ENCODE assay signal across 20 cellular contexts in genomic region chr11:13292970-13293369, GRCh38. TPM values are rescaled to one million over a fixed set of nuclear protein-coding genes. Genes with fewer than 3 reads are reported as not detected.
DNase-seq lines count a peak whose midpoint lies in the region; ATAC-seq and TF ChIP-seq lines count a peak whose summit lies in the region.
"Had no signal": no experiment of that assay in that cellular context is flagged by ENCODE, and none has a peak within 500 bp of the region (broad histone marks: within the 10 kb centered on the region; RNA-seq: fewer than 3 reads in every experiment).

No MANE protein-coding gene starts in this region.

- H3K9me3 Mint-ChIP-seq in CD8-positive, alpha-beta memory T cell: no peaks in the 10 kb centered on the region
- H3K9me3 Mint-ChIP-seq: IgD-negative memory B cell had no signal

- H3K4me3 ChIP-seq in CD8-positive, alpha-beta memory T cell (ENCODE audit: low read length): no peak overlapping the region
- H3K4me3 ChIP-seq: BLaER1 treated with 17β-estradiol and CSF1 and Interleukin-3, amounts not matched to agents 10 nM and 100 nM; Peyer's patch; SJSA1 had no signal

- peak overlapping the region in 5 of 8 donors; percentile 0 to 58 (median 17) for H3K27ac Mint-ChIP-seq in CD8-positive, alpha-beta memory T cell
- H3K27ac Mint-ChIP-seq in T-helper 17 cell: peak overlapping the region; percentile 96
- H3K27ac Mint-ChIP-seq: IgD-negative memory B cell had no signal

- TF ChIP-seq CTCF in foreskin keratinocyte (conservative IDR thresholded peaks at IDR 0.05): peak; percentile 13

- H3K4me1 Mint-ChIP-seq in CD8-positive, alpha-beta memory T cell: peaks cover 42 to 93% (median 92%) of the 10 kb centered on the region in 3 donors
- H3K4me1 Mint-ChIP-seq in T-helper 17 cell: peaks cover 78% of the 10 kb centered on the region

- peak overlapping the region in 6 of 7 donors; percentile 1 to 21 (median 8) for H3K4me3 Mint-ChIP-seq in CD8-positive, alpha-beta memory T cell
- H3K4me3 Mint-ChIP-seq in T-helper 17 cell: no peak overlapping the region
- H3K4me3 Mint-ChIP-seq: IgD-negative memory B cell had no signal

- POLR2A ChIA-PET in CD8-positive, alpha-beta memory T cell (lab: Charles Lee): no interaction called here

- H3K36me3 ChIP-seq in CD8-positive, alpha-beta memory T cell (ENCODE audit: insufficient read depth, low read length): no peaks in the 10 kb centered on the region
- H3K36me3 ChIP-seq: Peyer's patch, SJSA1 had no signal

- H3K27ac ChIP-seq in CD8-positive, alpha-beta memory T cell (ENCODE audit: low read depth, low read length): no peak overlapping the region
- no peak overlapping the region for H3K27ac ChIP-seq in foreskin keratinocyte
- H3K27ac ChIP-seq: BLaER1 treated with 17β-estradiol and CSF1 and Interleukin-3, amounts not matched to agents 10 nM and 100 nM; Peyer's patch; SJSA1 had no signal

- DNase-seq in CD8-positive, alpha-beta memory T cell: no peak
- DNase-seq in T-helper 17 cell (no peak), foreskin keratinocyte (no peak), renal cortical epithelial cell (ENCODE audit: low read depth) (peak; percentile 43), glomerular visceral epithelial cell (ENCODE audit: extremely low spot score) (no peak)
- DNase-seq in effector CD8-positive, alpha-beta T cell (lab: John Stamatoyannopoulos, UW): no peak
- DNase-seq in stimulated activated CD4-positive, alpha-beta T cell treated with anti-CD3 and anti-CD28 coated beads, Interleukin-12 subunit alpha, Interleukin-12 subunit beta, amount 100 ng/mL, for 4 hours: no peak
- DNase-seq: DMS79 treated with DMSO at 0.1 percent for 48 hours; HCEC 1CT; Karpas-422; NCI-H1436 treated with DMSO at 0.1 percent for 48 hours; NCI-H2029; NCI-H2171; NCI-H446; NCI-H69; NK-92 treated with Interleukin-12 subunit alpha and Interleukin-12 subunit beta, amount 100 ng/mL, for 24 hours; Peyer's patch had no signal

- H3K36me3 Mint-ChIP-seq in CD8-positive, alpha-beta memory T cell: peaks cover 0 to 8% (median 1%) of the 10 kb centered on the region in 3 donors
- H3K36me3 Mint-ChIP-seq in T-helper 17 cell (ENCODE audit: low read depth): peaks cover 3% of the 10 kb centered on the region

- H3K27me3 Mint-ChIP-seq in CD8-positive, alpha-beta memory T cell: no peaks in the 10 kb centered on the region
- no peaks in the 10 kb centered on the region for H3K27me3 Mint-ChIP-seq in T-helper 17 cell
- H3K27me3 Mint-ChIP-seq: IgD-negative memory B cell had no signal

- H3K4me1 ChIP-seq in CD8-positive, alpha-beta memory T cell (ENCODE audit: insufficient read depth, low read length): peaks cover 59% of the 10 kb centered on the region
- peaks cover 7% of the 10 kb centered on the region for H3K4me1 ChIP-seq in foreskin keratinocyte

- CTCF ChIA-PET in CD8-positive, alpha-beta memory T cell (lab: Charles Lee): interaction anchor here (0.9 to 1.3 kb wide), 2 partner anchors 30 to 42 kb away, joined by 3 read pairs; no protein-coding TSS in a partner anchor

- H3K27me3 ChIP-seq in CD8-positive, alpha-beta memory T cell (ENCODE audit: insufficient read depth, low read length, poor library complexity, severe bottlenecking): no peaks in the 10 kb centered on the region
- no peaks in the 10 kb centered on the region for H3K27me3 ChIP-seq in foreskin keratinocyte
- H3K27me3 ChIP-seq: BLaER1 treated with 17β-estradiol and CSF1 and Interleukin-3, amounts not matched to agents 10 nM and 100 nM; Peyer's patch; SJSA1 had no signal

- ATAC-seq in T-helper 17 cell (no peak), foreskin keratinocyte (no peak)

- no peaks in the 10 kb centered on the region for H3K9me3 ChIP-seq in CD8-positive, alpha-beta memory T cell (ENCODE audit: low read length)
- H3K9me3 ChIP-seq in T-helper 17 cell (ENCODE audit: control insufficient read depth, low read length, poor library complexity, severe bottlenecking): no peaks in the 10 kb centered on the region
- H3K9me3 ChIP-seq: Peyer's patch, SJSA1 had no signal

RNA-seq across cellular contexts. Expression of gene BMAL1, which starts 15.4 kb away (rescaled TPM):
- total RNA-seq in CD8-positive, alpha-beta memory T cell: 10 to 100 TPM; 25.2 to 29.4 TPM
- polyA plus RNA-seq in CD8-positive, alpha-beta memory T cell: 29.2 TPM
- total RNA-seq in T-helper 17 cell (100 to 1,000 TPM; 143 to 144 TPM), foreskin keratinocyte (17.6 and 28.7 TPM in 2 replicates), renal cortical epithelial cell (17.2 and 20.7 TPM in 2 replicates)
- 12.1 and 16.6 TPM in 2 replicates for polyA plus RNA-seq in foreskin keratinocyte
